9 cellular contexts compared by ENCODE assay signal in genomic region chr13:71339736-71340135, GRCh38.
"Had no signal": no experiment of that assay in that cellular context is flagged by ENCODE, and none has a peak within 500 bp of the region (broad histone marks: within the 10 kb centered on the region; RNA-seq: fewer than 3 reads in every experiment).

No MANE protein-coding gene starts in this region.

- H3K27ac Mint-ChIP-seq: GM23338, H9, IgD-negative memory B cell had no signal

- H3K4me3 Mint-ChIP-seq: GM23338, H9, IgD-negative memory B cell had no signal

- H3K27ac ChIP-seq: KMS-11 had no signal

- ATAC-seq: GM23338 had no signal

- H3K27me3 Mint-ChIP-seq: IgD-negative memory B cell had no signal

- DNase-seq: H9, HCEC 1CT, KBM-7 had no signal

- FAIRE-seq: H1, H54, HTR-8/SVneo had no signal

- H3K4me3 ChIP-seq: GM23338 had no signal

- H3K4me1 Mint-ChIP-seq: GM23338, H9, IgD-negative memory B cell had no signal
